In genomic region chr3:14494279-14494972, GRCh38 we compare ENCODE assay signal across 28 cellular contexts. TPM values are rescaled to one million over a fixed set of nuclear protein-coding genes. Genes with fewer than 3 reads are reported as not detected.
"Had no signal": no experiment of that assay in that cellular context is flagged by ENCODE, and none has a peak within 500 bp of the region (broad histone marks: within the 10 kb centered on the region; RNA-seq: fewer than 3 reads in every experiment).

No MANE protein-coding gene starts in this region.

- H3K4me1 Mint-ChIP-seq: activated B cell treated with CpG ODN at 0.5 μM for 24 hours; activated CD4-positive, alpha-beta T cell treated with anti-CD3 and anti-CD28 coated beads, Interleukin-2, amount 10 ng/mL, durations not matched to agents 7 days and 5 days; activated T-helper 17 cell treated with anti-CD3 and anti-CD28 coated beads, Interleukin-2, amount 50 U/mL, for 72 hours; T-cell had no signal

- H3K9ac ChIP-seq: KMS-11 had no signal

- FAIRE-seq: TTC549 had no signal

- H3K4me2 ChIP-seq: KMS-11, PC-9 had no signal

- H3K27me3 ChIP-seq: brain microvascular endothelial cell, MG63 had no signal

- ATAC-seq: activated T-helper 17 cell treated with anti-CD3 and anti-CD28 coated beads, Interleukin-2, amount 50 U/mL, for 72 hours; T-cell had no signal

- H3K9me3 Mint-ChIP-seq: activated B cell treated with CpG ODN at 0.5 μM for 24 hours; activated CD4-positive, alpha-beta memory T cell treated with anti-CD3 and anti-CD28 coated beads for 36 hours; activated CD4-positive, alpha-beta T cell treated with anti-CD3 and anti-CD28 coated beads, Interleukin-2, amount 10 ng/mL, durations not matched to agents 7 days and 5 days; activated naive CD4-positive, alpha-beta T cell treated with anti-CD3 and anti-CD28 coated beads for 36 hours; activated T-helper 17 cell treated with anti-CD3 and anti-CD28 coated beads, Interleukin-2, amount 50 U/mL, for 72 hours; T-cell had no signal

- H3K9me3 ChIP-seq: MG63 had no signal

- H3K36me3 Mint-ChIP-seq: activated naive CD8-positive, alpha-beta T cell; IgD-negative memory B cell had no signal

- H3K27ac Mint-ChIP-seq: activated B cell treated with CpG ODN at 0.5 μM for 24 hours; activated CD4-positive, alpha-beta memory T cell treated with anti-CD3 and anti-CD28 coated beads for 36 hours; activated CD4-positive, alpha-beta T cell treated with anti-CD3 and anti-CD28 coated beads, Interleukin-2, amount 10 ng/mL, durations not matched to agents 7 days and 5 days; activated naive CD4-positive, alpha-beta T cell treated with anti-CD3 and anti-CD28 coated beads for 36 hours; activated naive CD8-positive, alpha-beta T cell; activated T-helper 17 cell treated with anti-CD3 and anti-CD28 coated beads, Interleukin-2, amount 50 U/mL, for 72 hours; IgD-negative memory B cell; T-cell had no signal

- H3K27me3 Mint-ChIP-seq: activated CD4-positive, alpha-beta memory T cell treated with anti-CD3 and anti-CD28 coated beads for 36 hours; activated T-helper 17 cell treated with anti-CD3 and anti-CD28 coated beads, Interleukin-2, amount 50 U/mL, for 72 hours had no signal

- H2AFZ ChIP-seq: PC-9 had no signal

- DNase-seq: activated B cell treated with CpG ODN at 0.5 μM for 24 hours; activated CD4-positive, alpha-beta memory T cell treated with anti-CD3 and anti-CD28 coated beads for 36 hours; activated CD4-positive, alpha-beta T cell treated with anti-CD3 and anti-CD28 coated beads, Interleukin-2, amount 10 ng/mL, durations not matched to agents 7 days and 5 days; activated CD8-positive, alpha-beta memory T cell treated with anti-CD3 and anti-CD28 coated beads for 24 hours; activated gamma-delta T cell; activated naive CD4-positive, alpha-beta T cell treated with anti-CD3 and anti-CD28 coated beads for 36 hours; activated T-cell treated with anti-CD3 and anti-CD28 coated beads, Interleukin-2, amount 50 U/mL, for 48 hours; amygdala; brain microvascular endothelial cell; MG63; MV-4-11; NCI-H1092 treated with DMSO at 0.1 percent for 48 hours; NCI-H1436 treated with DMSO at 0.1 percent for 48 hours; NCI-H187; NCI-H2081; NCI-H446; NCI-H524; PC-9; SIG-M5; T-cell; T-helper 2 cell; T1000 had no signal

- H3K4me3 Mint-ChIP-seq: activated B cell treated with CpG ODN at 0.5 μM for 24 hours; activated CD4-positive, alpha-beta memory T cell treated with anti-CD3 and anti-CD28 coated beads for 36 hours; activated CD4-positive, alpha-beta T cell treated with anti-CD3 and anti-CD28 coated beads, Interleukin-2, amount 10 ng/mL, durations not matched to agents 7 days and 5 days; activated naive CD4-positive, alpha-beta T cell treated with anti-CD3 and anti-CD28 coated beads for 36 hours; activated naive CD8-positive, alpha-beta T cell; activated T-helper 17 cell treated with anti-CD3 and anti-CD28 coated beads, Interleukin-2, amount 50 U/mL, for 72 hours; IgD-negative memory B cell; T-cell had no signal

- H3K36me3 ChIP-seq: MG63 had no signal

- H3K4me3 ChIP-seq: MG63, PC-9, SK-N-MC had no signal

- H3K27ac ChIP-seq: brain microvascular endothelial cell, KMS-11, PC-9, SK-N-MC had no signal

RNA-seq across cellular contexts. Expression of gene GRIP2, which starts 45.7 kb away (rescaled TPM):
- total RNA-seq: activated B cell treated with CpG ODN at 0.5 μM for 24 hours; activated CD4-positive, alpha-beta memory T cell treated with anti-CD3 and anti-CD28 coated beads for 36 hours; activated naive CD4-positive, alpha-beta T cell treated with anti-CD3 and anti-CD28 coated beads for 36 hours; PC-9 had no signal
- polyA plus RNA-seq: IgD-negative memory B cell had no signal
